Comparison of ENCODE assay signal across 8 cellular contexts in the genomic region with DNA sequence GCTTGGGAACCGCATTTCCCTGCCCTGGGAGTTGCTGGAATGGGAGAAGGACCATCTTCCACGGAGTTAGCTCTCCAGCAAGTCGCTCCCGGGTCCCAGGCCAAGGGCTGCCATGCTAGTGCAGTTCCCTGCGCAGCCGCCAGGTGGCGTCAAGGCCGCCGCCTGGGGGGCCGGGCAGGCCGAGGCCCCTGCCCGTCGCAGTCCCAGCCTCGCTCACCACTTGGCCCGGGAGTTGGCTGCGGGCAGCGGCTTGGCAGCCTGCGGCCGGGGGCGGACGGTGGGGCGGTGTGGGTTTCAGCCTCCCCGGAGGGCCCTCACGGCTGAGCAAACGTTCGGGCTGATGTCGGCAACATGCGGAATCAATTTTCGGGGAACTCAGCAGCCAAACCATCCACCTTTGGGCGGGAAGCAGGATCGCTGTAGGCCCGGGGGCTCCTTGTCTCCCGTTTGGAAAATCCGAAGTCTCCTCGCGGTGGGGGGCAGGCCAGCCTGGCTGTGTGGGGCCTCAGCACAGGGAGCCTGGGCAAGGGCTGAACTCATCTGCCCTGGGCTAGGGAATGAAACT.
DNase-seq lines count a peak whose midpoint lies in the region; ATAC-seq, FAIRE-seq and TF ChIP-seq lines count a peak whose summit lies in the region.

No MANE protein-coding gene starts in this region.

- no peak overlapping the region for H3K27ac Mint-ChIP-seq in activated CD8-positive, alpha-beta memory T cell treated with anti-CD3 and anti-CD28 coated beads, Interleukin-2, amount 10 ng/mL, durations not matched to agents 7 days and 5 days

- H3K79me1 ChIP-seq in H1 (ENCODE audit: low read depth, low read length): no peaks in the 10 kb centered on the region
- no peaks in the 10 kb centered on the region for H3K79me1 ChIP-seq in neuronal stem cell (ENCODE audit: low read depth, low read length)

- H3K36me3 ChIP-seq in H1 (ENCODE audit: control insufficient read depth in 2 of 4, insufficient read depth in 4 of 4, low read length in 3 of 4) (no peaks in the 10 kb centered on the region), neuronal stem cell (replicated peaks in 1 of 2; ENCODE audit: control insufficient read depth in 2 of 2, insufficient read depth in 2 of 2, low read length in 2 of 2) (no peaks in the 10 kb centered on the region)

- H2BK5ac ChIP-seq in H1 (ENCODE audit: low read depth, low read length) (no peak overlapping the region), neuronal stem cell (ENCODE audit: low read length) (peak overlapping the region; percentile 30)

- H4K5ac ChIP-seq in H1 (ENCODE audit: insufficient read length, low read depth, low read length): no peak overlapping the region

- H3K4me3 ChIP-seq in H1 (ENCODE audit: extremely low read depth in 1 of 4, insufficient read depth in 2 of 4, low read depth in 3 of 4, low read length in 4 of 4) (no peak overlapping the region; a peak in 1 of 8 replicates), neuronal stem cell (ENCODE audit: low read length in 2 of 2) (no peak overlapping the region)

- no peaks in the 10 kb centered on the region for H3K23me2 ChIP-seq in H1 (ENCODE audit: low read depth, low read length)

- no peak for ATAC-seq in activated CD8-positive, alpha-beta memory T cell treated with anti-CD3 and anti-CD28 coated beads, Interleukin-2, amount 10 ng/mL, durations not matched to agents 7 days and 5 days

- H2BK120ac ChIP-seq in H1 (replicated peaks; ENCODE audit: low read depth, low read length): no peak overlapping the region
- no peak overlapping the region for H2BK120ac ChIP-seq in neuronal stem cell (ENCODE audit: low read depth, low read length)

- H3K14ac ChIP-seq in H1 (ENCODE audit: insufficient read length): no peak overlapping the region
- H3K14ac ChIP-seq in neuronal stem cell (ENCODE audit: low read length): no peak overlapping the region

- no peaks in the 10 kb centered on the region for H3K27me3 Mint-ChIP-seq in activated CD8-positive, alpha-beta memory T cell treated with anti-CD3 and anti-CD28 coated beads, Interleukin-2, amount 10 ng/mL, durations not matched to agents 7 days and 5 days

- H2AK5ac ChIP-seq in H1 (ENCODE audit: low read depth, low read length) (no peak overlapping the region), neuronal stem cell (ENCODE audit: low read depth, low read length) (peak overlapping the region; percentile 61)

- no peaks in the 10 kb centered on the region for H3K36me3 Mint-ChIP-seq in activated CD8-positive, alpha-beta memory T cell treated with anti-CD3 and anti-CD28 coated beads, Interleukin-2, amount 10 ng/mL, durations not matched to agents 7 days and 5 days

- peak in 2 of 3 experiments; percentile 2 to 9 for DNase-seq in activated CD8-positive, alpha-beta memory T cell treated with anti-CD3 and anti-CD28 coated beads for 48 hours (ENCODE audit: low read depth in 2 of 3, low spot score in 2 of 3)
- DNase-seq in activated CD8-positive, alpha-beta memory T cell treated with anti-CD3 and anti-CD28 coated beads, Interleukin-2, amount 10 ng/mL, durations not matched to agents 7 days and 5 days: no peak
- DNase-seq in HuH-7.5 (ENCODE audit: low spot score) (peak; percentile 58), H1 (ENCODE audit: low read depth in 1 of 2, low spot score in 2 of 2) (peak; percentile 65 to 94), neuronal stem cell (ENCODE audit: low spot score) (peak; percentile 39), NCI-H2107 treated with DMSO at 0.1 percent for 48 hours (lab: John Stamatoyannopoulos, UW; ENCODE audit: unreplicated experiment) (no peak), globus pallidus (ENCODE audit: low spot score) (no peak), NCI-H69 (lab: John Stamatoyannopoulos, UW) (no peak)

- H3K4me3 Mint-ChIP-seq in activated CD8-positive, alpha-beta memory T cell treated with anti-CD3 and anti-CD28 coated beads, Interleukin-2, amount 10 ng/mL, durations not matched to agents 7 days and 5 days: no peak overlapping the region

- peak in 1 of 2 experiments; percentile 48; a peak in 1 of 3 replicates for TF ChIP-seq EP300 in H1 (IDR thresholded peaks at IDR 0.05; ENCODE audit: borderline replicate concordance in 1 of 2, low read depth in 2 of 2, low read length in 2 of 2)

- no peaks in the 10 kb centered on the region; a peak in 1 of 7 replicates for H3K4me1 ChIP-seq in H1 (replicated peaks in 1 of 4; ENCODE audit: control insufficient read depth in 3 of 4, insufficient read depth in 4 of 4, low read length in 3 of 4)
- peaks cover 0 to 4% of the 10 kb centered on the region in 2 donors for H3K4me1 ChIP-seq in neuronal stem cell (ENCODE audit: control insufficient read depth in 2 of 2, insufficient read depth in 1 of 2, low read depth in 1 of 2, low read length in 2 of 2)

- FAIRE-seq in H1 (lab: Jason Lieb, UNC): no peak

- no peak overlapping the region for H2BK12ac ChIP-seq in H1 (ENCODE audit: low read depth, low read length)
- no peak overlapping the region for H2BK12ac ChIP-seq in neuronal stem cell (ENCODE audit: low read length)

- H2AFZ ChIP-seq in H1 (ENCODE audit: low read length): peak overlapping the region; percentile 22; the same call in 1 of the 2 replicates
- H2AFZ ChIP-seq in neuronal stem cell (ENCODE audit: low read length): no peak overlapping the region

- no peak overlapping the region for H4K91ac ChIP-seq in H1 (replicated peaks; ENCODE audit: insufficient read length, low read length)
- no peak overlapping the region for H4K91ac ChIP-seq in neuronal stem cell (ENCODE audit: low read depth, low read length, poor library complexity)

- WGBS in H1 (ENCODE audit: extremely low coverage in 1 of 2, insufficient coverage in 1 of 2, insufficient read length in 1 of 2, insufficient replicate concordance in 2 of 2, low coverage in 1 of 2, low lambda C conversion rate in 2 of 2, missing lambda C conversion rate in 1 of 2), 2 experiments: 39% methylated on average over 23 of the region's 36 CpGs; no CpG with 5 or more reads in 1 of the 2 experiments
- no CpG with 5 or more reads among the region's 36 CpGs for WGBS in neuronal stem cell (ENCODE audit: extremely low coverage in 2 of 2, insufficient read length in 2 of 2, insufficient replicate concordance in 1 of 2), 2 donors

- H3K9ac ChIP-seq in H1 (replicated peaks in 1 of 4; ENCODE audit: extremely low read depth in 1 of 4, low read depth in 3 of 4, low read length in 3 of 4) (no peak overlapping the region), neuronal stem cell (ENCODE audit: low read depth, low read length, poor library complexity) (no peak overlapping the region)

- peaks cover 0 to 11% (median 8%) of the 10 kb centered on the region in 4 experiments; a peak in 3 of 7 replicates for H3K27me3 ChIP-seq in H1 (replicated peaks in 1 of 4; ENCODE audit: control insufficient read depth in 3 of 4, extremely low read depth in 1 of 4, insufficient read depth in 3 of 4, low read length in 3 of 4)
- H3K27me3 ChIP-seq in neuronal stem cell (ENCODE audit: control insufficient read depth in 3 of 3, insufficient read depth in 3 of 3, low read depth in 1 of 3, low read length in 3 of 3): peaks cover 0 to 8% (median 0%) of the 10 kb centered on the region in 3 experiments

- H3K79me2 ChIP-seq in H1 (ENCODE audit: control insufficient read depth in 1 of 2, insufficient read depth in 2 of 2, low read length in 2 of 2): no peaks in the 10 kb centered on the region

- TF ChIP-seq POLR2A in H1 (IDR thresholded peaks at IDR 0.05; ENCODE audit: control extremely low read depth in 1 of 2, low read depth in 2 of 2, low read length in 2 of 2): no peak

- CTCF ChIA-PET in activated CD8-positive, alpha-beta memory T cell treated with anti-CD3 and anti-CD28 coated beads, Interleukin-2, amount 10 ng/mL, durations not matched to agents 7 days and 5 days (lab: Charles Lee): interaction anchor here (0.7 to 1.2 kb wide), 2 partner anchors 9 to 12 kb away, joined by 3 read pairs; no protein-coding TSS in a partner anchor
- CTCF ChIA-PET in H1 (lab: Charles Lee; ENCODE audit: partially characterized antibody): interaction anchor here (0.5 to 3.5 kb wide), 34 partner anchors 9 to 1492 kb away, joined by 3 to 31 read pairs (median 4); no protein-coding TSS in a partner anchor

- H4K8ac ChIP-seq in H1 (ENCODE audit: extremely low read depth, insufficient read depth, low read length) (peak overlapping the region; percentile 81), neuronal stem cell (ENCODE audit: low read depth, low read length) (peak overlapping the region; percentile 44)

- POLR2A ChIA-PET in H1 (lab: Charles Lee; ENCODE audit: partially characterized antibody): no interaction called here

- peak; percentile 82 to 90 for TF ChIP-seq RAD21 in H1 (IDR thresholded peaks at IDR 0.05 in 1 of 2, conservative IDR thresholded peaks at IDR 0.05 in 1 of 2; ENCODE audit: low read depth in 2 of 2, low read length in 2 of 2)

- H3K4me1 Mint-ChIP-seq in activated CD8-positive, alpha-beta memory T cell treated with anti-CD3 and anti-CD28 coated beads, Interleukin-2, amount 10 ng/mL, durations not matched to agents 7 days and 5 days: no peaks in the 10 kb centered on the region

- peak overlapping the region; percentile 6 to 50; a peak in 2 of 4 replicates for H3K4me2 ChIP-seq in H1 (ENCODE audit: insufficient read depth in 1 of 2, low read depth in 2 of 2, low read length in 2 of 2)
- H3K4me2 ChIP-seq in neuronal stem cell (ENCODE audit: insufficient read depth, low read length, poor library complexity, severe bottlenecking): no peak overlapping the region

- no peak overlapping the region for H3K56ac ChIP-seq in H1 (replicated peaks; ENCODE audit: insufficient read length, low read depth, low read length)

- H3K18ac ChIP-seq in H1 (ENCODE audit: extremely low read depth, low read length): no peak overlapping the region
- H3K18ac ChIP-seq in neuronal stem cell (ENCODE audit: low read length): peak overlapping the region; percentile 89

- no peaks in the 10 kb centered on the region for H4K20me1 ChIP-seq in H1 (replicated peaks in 1 of 2; ENCODE audit: control insufficient read depth in 1 of 2, insufficient read depth in 2 of 2, low read length in 2 of 2)

- H3K4ac ChIP-seq in H1 (replicated peaks; ENCODE audit: insufficient read length, low read depth, low read length): no peak overlapping the region
- H3K4ac ChIP-seq in neuronal stem cell (ENCODE audit: low read length): no peak overlapping the region

- H3K9me3 ChIP-seq in H1 (ENCODE audit: insufficient read depth in 2 of 2, low read depth in 1 of 2, low read length in 1 of 2) (no peaks in the 10 kb centered on the region), neuronal stem cell (replicated peaks in 1 of 2; ENCODE audit: control insufficient read depth in 2 of 2, insufficient read depth in 1 of 2, low read depth in 1 of 2, low read length in 2 of 2) (peaks cover 0 to 1% of the 10 kb centered on the region in 2 donors)

- no peak overlapping the region for H2BK20ac ChIP-seq in H1 (ENCODE audit: low read length)

- H3K23ac ChIP-seq in H1 (ENCODE audit: insufficient read length) (no peak overlapping the region), neuronal stem cell (ENCODE audit: low read depth, low read length, poor library complexity) (peak overlapping the region; percentile 35)

- peak; percentile 92 to 96 (median 96) for TF ChIP-seq CTCF in H1 (IDR thresholded peaks at IDR 0.05; ENCODE audit: control extremely low read depth in 1 of 3, insufficient read depth in 1 of 3, low read depth in 1 of 3, low read length in 3 of 3)

- no peak overlapping the region for H3K27ac ChIP-seq in H1 (ENCODE audit: low read depth, low read length)
- no peak overlapping the region for H3K27ac ChIP-seq in neuronal stem cell (replicated peaks; ENCODE audit: low read length)

- H2BK15ac ChIP-seq in H1 (ENCODE audit: low read length): no peak overlapping the region
- no peak overlapping the region for H2BK15ac ChIP-seq in neuronal stem cell (ENCODE audit: low read length)

- H3K9me3 Mint-ChIP-seq in activated CD8-positive, alpha-beta memory T cell treated with anti-CD3 and anti-CD28 coated beads, Interleukin-2, amount 10 ng/mL, durations not matched to agents 7 days and 5 days (ENCODE audit: low read depth): no peaks in the 10 kb centered on the region

Comparison
In these comparisons a context has a peak if more than half of its experiments do, and no peak if none do; other contexts are left out.
1. DNase-seq: peak in activated CD8-positive, alpha-beta memory T cell treated with anti-CD3 and anti-CD28 coated beads for 48 hours (2 of 3), HuH-7.5 (single experiment), H1 (2 of 2) and neuronal stem cell (single experiment); none in activated CD8-positive, alpha-beta memory T cell treated with anti-CD3 and anti-CD28 coated beads, Interleukin-2, amount 10 ng/mL, durations not matched to agents 7 days and 5 days (single experiment), NCI-H2107 treated with DMSO at 0.1 percent for 48 hours (single experiment), globus pallidus (single experiment) and NCI-H69 (single experiment).